ENCODE assay signal across 8 cellular contexts in genomic region chr14:61461808-61462275, GRCh38.
DNase-seq lines count a peak whose midpoint lies in the region; ATAC-seq, FAIRE-seq and TF ChIP-seq lines count a peak whose summit lies in the region.

No MANE protein-coding gene starts in this region.

- H3K36me3 Mint-ChIP-seq in activated CD8-positive, alpha-beta T cell treated with anti-CD3 and anti-CD28 coated beads, Interleukin-2, amount 10 ng/mL, durations not matched to agents 7 days and 5 days (ENCODE audit: low read depth) = peaks cover 88% of the 10 kb centered on the region

- H3K27me3 Mint-ChIP-seq in activated CD8-positive, alpha-beta T cell treated with anti-CD3 and anti-CD28 coated beads, Interleukin-2, amount 10 ng/mL, durations not matched to agents 7 days and 5 days (ENCODE audit: low read depth) = no peaks in the 10 kb centered on the region

- TF ChIP-seq CTCF in fibroblast of villous mesenchyme (IDR thresholded peaks at IDR 0.05; ENCODE audit: insufficient read depth, low read depth, low read length) = peak; percentile 66
- TF ChIP-seq CTCF in ovary (IDR thresholded peaks at IDR 0.05) = peak; percentile 68 to 88 (median 78)

- CTCF ChIA-PET in activated CD8-positive, alpha-beta T cell treated with anti-CD3 and anti-CD28 coated beads, Interleukin-2, amount 10 ng/mL, durations not matched to agents 7 days and 5 days (lab: Charles Lee) = interaction anchor here (0.7 to 9.9 kb wide), 14 partner anchors 11 to 664 kb away, joined by 3 to 136 read pairs (median 4); no protein-coding TSS in a partner anchor

- TF ChIP-seq POLR2A in H54 (IDR thresholded peaks at IDR 0.05; ENCODE audit: low read depth, low read length) = no peak
- no peak for TF ChIP-seq POLR2A in ovary (IDR thresholded peaks at IDR 0.05)

- no peak overlapping the region for H3K27ac ChIP-seq in ovary

- peaks cover 3% of the 10 kb centered on the region for H3K9me3 Mint-ChIP-seq in activated CD8-positive, alpha-beta T cell treated with anti-CD3 and anti-CD28 coated beads, Interleukin-2, amount 10 ng/mL, durations not matched to agents 7 days and 5 days (ENCODE audit: insufficient read depth)

- H3K4me1 Mint-ChIP-seq in activated CD8-positive, alpha-beta T cell treated with anti-CD3 and anti-CD28 coated beads, Interleukin-2, amount 10 ng/mL, durations not matched to agents 7 days and 5 days (ENCODE audit: low read depth) = peaks cover 71% of the 10 kb centered on the region

- peak; percentile 55 for ATAC-seq in activated CD8-positive, alpha-beta T cell treated with anti-CD3 and anti-CD28 coated beads, Interleukin-2, amount 10 ng/mL, durations not matched to agents 7 days and 5 days

- H3K4me3 ChIP-seq in fibroblast of villous mesenchyme (ENCODE audit: low read depth, low read length) (no peak overlapping the region), ovary (no peak overlapping the region)

- H3K27me3 ChIP-seq in ovary = no peaks in the 10 kb centered on the region

- peaks cover 4% of the 10 kb centered on the region for H3K4me1 ChIP-seq in ovary (ENCODE audit: insufficient read depth)

- peak; percentile 87 for FAIRE-seq in H54 (lab: Jason Lieb, UNC)

- H3K4me3 Mint-ChIP-seq in activated CD8-positive, alpha-beta T cell treated with anti-CD3 and anti-CD28 coated beads, Interleukin-2, amount 10 ng/mL, durations not matched to agents 7 days and 5 days = peak overlapping the region; percentile 3

- H3K27ac Mint-ChIP-seq in activated CD8-positive, alpha-beta T cell treated with anti-CD3 and anti-CD28 coated beads, Interleukin-2, amount 10 ng/mL, durations not matched to agents 7 days and 5 days = peak overlapping the region; percentile 91

- WGBS in ovary, 3 donors = 48 to 51% (median 51%) methylated on average over 7 of the region's 7 CpGs

- no peaks in the 10 kb centered on the region for H3K9me3 ChIP-seq in ovary

- intact Hi-C loops in ovary (cut with DNase I) = loop anchor here in 3 of 4 donors (2.0 to 10.0 kb wide), 4 partner anchors 265 to 377 kb away; no protein-coding TSS in a partner anchor

- POLR2A ChIA-PET in activated CD8-positive, alpha-beta T cell treated with anti-CD3 and anti-CD28 coated beads, Interleukin-2, amount 10 ng/mL, durations not matched to agents 7 days and 5 days (lab: Charles Lee) = interaction anchor here (0.6 to 1.7 kb wide), 3 partner anchors 9 to 131 kb away, joined by 3 to 10 read pairs (median 4); no protein-coding TSS in a partner anchor

- no peak for TF ChIP-seq EP300 in ovary (IDR thresholded peaks at IDR 0.05)

- DNase-seq in NCI-H510A treated with DMSO at 0.1 percent for 48 hours (lab: John Stamatoyannopoulos, UW) (peak; percentile 60), NCI-H510A (lab: John Stamatoyannopoulos, UW) (no peak), H54 (ENCODE audit: insufficient read length, low spot score) (no peak), NCI-H2196 treated with DMSO at 0.1 percent for 48 hours (lab: John Stamatoyannopoulos, UW; ENCODE audit: unreplicated experiment) (peak; percentile 83), fibroblast of villous mesenchyme (ENCODE audit: low read depth) (peak; percentile 87), ovary (peak in 1 of 5 donors; percentile 40), NK-92 (lab: John Stamatoyannopoulos, UW; ENCODE audit: unreplicated experiment) (no peak)
- peak; percentile 62 for DNase-seq in activated CD8-positive, alpha-beta T cell treated with anti-CD3 and anti-CD28 coated beads, Interleukin-2, amount 10 ng/mL, durations not matched to agents 7 days and 5 days

- H3K36me3 ChIP-seq in ovary = no peaks in the 10 kb centered on the region

Comparison
In these comparisons a context has a peak if more than half of its experiments do, and no peak if none do; other contexts are left out.
1. DNase-seq: peak in NCI-H510A treated with DMSO at 0.1 percent for 48 hours (single experiment), NCI-H2196 treated with DMSO at 0.1 percent for 48 hours (single experiment), activated CD8-positive, alpha-beta T cell treated with anti-CD3 and anti-CD28 coated beads, Interleukin-2, amount 10 ng/mL, durations not matched to agents 7 days and 5 days (single experiment) and fibroblast of villous mesenchyme (single experiment); none in NCI-H510A (single experiment), H54 (single experiment) and NK-92 (single experiment).